Comparison of ENCODE assay signal across 20 cellular contexts in the genomic region with DNA sequence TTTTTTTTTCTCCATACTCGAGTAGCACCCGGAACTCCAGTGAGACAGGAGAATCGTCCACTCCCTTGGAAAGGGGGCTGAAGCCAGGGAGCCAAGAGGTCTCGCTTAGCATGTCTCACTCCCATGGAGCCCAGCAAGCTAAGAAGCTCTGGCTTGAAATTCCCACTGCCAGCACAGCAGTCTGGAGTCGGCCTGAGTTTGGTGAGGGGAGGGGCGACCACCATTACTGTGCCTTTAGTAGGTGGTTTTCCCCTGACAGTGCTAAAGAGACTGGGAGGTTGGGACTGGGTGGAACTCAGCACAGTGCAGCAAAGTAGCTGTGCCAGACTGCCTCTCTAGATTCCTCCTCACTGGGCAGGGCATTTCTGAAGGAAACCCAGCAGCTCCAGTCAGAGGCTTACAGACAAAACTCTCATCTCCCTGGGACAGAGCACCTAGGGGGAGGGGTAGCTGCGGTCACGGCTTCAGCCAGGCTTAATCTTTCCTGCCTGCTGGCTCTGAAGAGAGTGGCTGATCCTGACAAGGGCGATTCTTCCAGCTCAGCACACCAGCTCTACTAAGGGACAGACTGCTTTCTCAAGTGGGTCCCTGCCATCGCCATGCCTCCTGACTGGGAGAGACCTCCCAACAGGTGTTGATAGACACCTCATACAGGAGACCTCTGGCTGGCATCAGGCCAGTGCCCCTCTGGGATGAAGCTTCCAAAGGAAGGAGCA.
A peak's percentile ranks its signal among the peaks of the same experiment; 100 is the strongest.
DNase-seq lines count a peak whose midpoint lies in the region; ATAC-seq and TF ChIP-seq lines count a peak whose summit lies in the region.
"Had no signal": no experiment of that assay in that cellular context is flagged by ENCODE, and none has a peak within 500 bp of the region (broad histone marks: within the 10 kb centered on the region; RNA-seq: fewer than 3 reads in every experiment).

No MANE protein-coding gene starts in this region.

- H3K36me3 ChIP-seq in HUES6 (ENCODE audit: control insufficient read depth, insufficient read depth, low read length) = no peaks in the 10 kb centered on the region
- no peaks in the 10 kb centered on the region for H3K36me3 ChIP-seq in neural progenitor cell
- H3K36me3 ChIP-seq in brain microvascular endothelial cell (replicated peaks) = no peaks in the 10 kb centered on the region
- H3K36me3 ChIP-seq: stomach had no signal

- H3K4me1 ChIP-seq in HUES6 (ENCODE audit: control insufficient read depth, insufficient read depth, low read length) = peaks cover 20% of the 10 kb centered on the region
- peaks cover 17% of the 10 kb centered on the region for H3K4me1 ChIP-seq in neural progenitor cell
- H3K4me1 ChIP-seq: stomach had no signal

- H3K27me3 Mint-ChIP-seq in neural progenitor cell (ENCODE audit: insufficient read depth, low read depth) = peaks cover 3% of the 10 kb centered on the region
- H3K27me3 Mint-ChIP-seq: activated CD4-positive, alpha-beta T cell treated with anti-CD3 and anti-CD28 coated beads, Interleukin-2, amount 10 ng/mL, durations not matched to agents 24 days and 14 days; activated naive CD8-positive, alpha-beta T cell treated with anti-CD3 and anti-CD28 coated beads, Interleukin-2, amount 10 ng/mL, durations not matched to agents 7 days and 5 days; CD4-positive, CD25-positive, alpha-beta regulatory T cell had no signal

- H3K79me2 ChIP-seq in neural progenitor cell (ENCODE audit: low read depth) = no peaks in the 10 kb centered on the region

- no peak for ATAC-seq in GM18907 (IDR thresholded peaks at IDR 0.05; ENCODE audit: unreplicated experiment)
- ATAC-seq in GM18511 (IDR thresholded peaks at IDR 0.05; ENCODE audit: unreplicated experiment) = no peak
- ATAC-seq: left lobe of liver had no signal

- no peak for TF ChIP-seq CTCF in neural progenitor cell (IDR thresholded peaks at IDR 0.05)
- TF ChIP-seq CTCF in brain microvascular endothelial cell (IDR thresholded peaks at IDR 0.05; ENCODE audit: low read depth, low read length, missing control alignments) = no peak

- H3K4me3 Mint-ChIP-seq in neural progenitor cell = no peak overlapping the region
- H3K4me3 Mint-ChIP-seq: activated CD4-positive, alpha-beta T cell treated with anti-CD3 and anti-CD28 coated beads, Interleukin-2, amount 10 ng/mL, durations not matched to agents 24 days and 14 days; activated naive CD8-positive, alpha-beta T cell treated with anti-CD3 and anti-CD28 coated beads, Interleukin-2, amount 10 ng/mL, durations not matched to agents 7 days and 5 days; CD4-positive, CD25-positive, alpha-beta regulatory T cell had no signal

- H3K27me3 ChIP-seq in HUES6 (ENCODE audit: control insufficient read depth, insufficient read depth, low read length) = no peaks in the 10 kb centered on the region
- no peaks in the 10 kb centered on the region for H3K27me3 ChIP-seq in neural progenitor cell
- no peaks in the 10 kb centered on the region for H3K27me3 ChIP-seq in brain microvascular endothelial cell (replicated peaks)
- H3K27me3 ChIP-seq: stomach had no signal

- H4K20me1 ChIP-seq in neural progenitor cell (ENCODE audit: low read depth) = no peaks in the 10 kb centered on the region

- in situ Hi-C loops in brain microvascular endothelial cell (cut with HindIII; ENCODE audit: low pct_ligation_motif_present, low sequenced_read_pairs) = no loop called here

- peak overlapping the region; percentile 22 for H3K4me2 ChIP-seq in neural progenitor cell

- peaks cover 35% of the 10 kb centered on the region for H3K9me3 Mint-ChIP-seq in neural progenitor cell

- H3K4me3 ChIP-seq in HUES6 (ENCODE audit: low read depth, low read length) = no peak overlapping the region; the same call in 1 of the 2 replicates
- no peak overlapping the region for H3K4me3 ChIP-seq in neural progenitor cell
- no peak overlapping the region for H3K4me3 ChIP-seq in brain microvascular endothelial cell (ENCODE audit: low read depth, low read length)
- H3K4me3 ChIP-seq: stomach had no signal

- peak overlapping the region; percentile 42 for H3K9ac ChIP-seq in HUES6 (ENCODE audit: low read length)
- H3K9ac ChIP-seq in neural progenitor cell = no peak overlapping the region

- H3K36me3 Mint-ChIP-seq in neural progenitor cell = peaks cover 8% of the 10 kb centered on the region
- H3K36me3 Mint-ChIP-seq: activated naive CD8-positive, alpha-beta T cell treated with anti-CD3 and anti-CD28 coated beads, Interleukin-2, amount 10 ng/mL, durations not matched to agents 7 days and 5 days; CD4-positive, CD25-positive, alpha-beta regulatory T cell had no signal

- peak overlapping the region; percentile 47 for H2AFZ ChIP-seq in neural progenitor cell (replicated peaks)

- H3K9me3 ChIP-seq in HUES6 (ENCODE audit: control insufficient read depth, insufficient read depth, low read depth, low read length) = peaks cover 12% of the 10 kb centered on the region
- no peaks in the 10 kb centered on the region for H3K9me3 ChIP-seq in neural progenitor cell (ENCODE audit: low read depth)

- H3F3A ChIP-seq in neural progenitor cell (ENCODE audit: low read depth) = no peaks in the 10 kb centered on the region

- H3K27ac Mint-ChIP-seq in neural progenitor cell = peak overlapping the region; percentile 34
- H3K27ac Mint-ChIP-seq: activated CD4-positive, alpha-beta T cell treated with anti-CD3 and anti-CD28 coated beads, Interleukin-2, amount 10 ng/mL, durations not matched to agents 24 days and 14 days; activated naive CD8-positive, alpha-beta T cell treated with anti-CD3 and anti-CD28 coated beads, Interleukin-2, amount 10 ng/mL, durations not matched to agents 7 days and 5 days; activated T-helper 2 cell treated with anti-CD3 and anti-CD28 coated beads, Interferon-gamma antibody, Interleukin-2, Interleukin-4, amounts not matched to agents 10 μg/mL and 5 μg/mL and 100 μg/mL, durations not matched to agents 14 hours and 24 hours and 36 hours; CD4-positive, CD25-positive, alpha-beta regulatory T cell had no signal

- DNase-seq in RPMI7951 (ENCODE audit: low read depth) = peak; percentile 29
- peak; percentile 57 for DNase-seq in glomerular visceral epithelial cell (ENCODE audit: extremely low spot score)
- peak; percentile 63 for DNase-seq in neural progenitor cell (ENCODE audit: low spot score)
- no peak for DNase-seq in NCI-H2171 (lab: John Stamatoyannopoulos, UW)
- DNase-seq in brain microvascular endothelial cell = no peak
- DNase-seq: activated CD4-positive, alpha-beta T cell treated with anti-CD3 and anti-CD28 coated beads, Interleukin-2, amount 10 ng/mL, durations not matched to agents 24 days and 14 days; activated naive CD8-positive, alpha-beta T cell treated with anti-CD3 and anti-CD28 coated beads, Interleukin-2, amount 10 ng/mL, durations not matched to agents 7 days and 5 days; CD4-positive, CD25-positive, alpha-beta regulatory T cell; foreskin melanocyte; HCEC 1CT; NCI-H1105 treated with DMSO at 0.1 percent for 48 hours; NCI-H2107; NCI-H510A treated with DMSO at 0.1 percent for 48 hours; stimulated activated CD4-positive, alpha-beta T cell treated with anti-CD3 and anti-CD28 coated beads, Interleukin-12 subunit alpha, Interleukin-12 subunit beta, amount 100 ng/mL, for 4 hours; stomach had no signal

- no peak overlapping the region for H3K27ac ChIP-seq in HUES6 (ENCODE audit: low read depth, low read length)
- no peak overlapping the region for H3K27ac ChIP-seq in neural progenitor cell
- no peak overlapping the region for H3K27ac ChIP-seq in brain microvascular endothelial cell
- H3K27ac ChIP-seq: stomach had no signal

- peaks cover 15% of the 10 kb centered on the region for H3K4me1 Mint-ChIP-seq in neural progenitor cell
- H3K4me1 Mint-ChIP-seq: activated CD4-positive, alpha-beta T cell treated with anti-CD3 and anti-CD28 coated beads, Interleukin-2, amount 10 ng/mL, durations not matched to agents 24 days and 14 days; activated naive CD8-positive, alpha-beta T cell treated with anti-CD3 and anti-CD28 coated beads, Interleukin-2, amount 10 ng/mL, durations not matched to agents 7 days and 5 days; CD4-positive, CD25-positive, alpha-beta regulatory T cell had no signal

Comparison
In these comparisons a context has a peak if more than half of its experiments do, and no peak if none do; other contexts are left out.
1. DNase-seq: peak in RPMI7951 (single experiment), glomerular visceral epithelial cell (single experiment) and neural progenitor cell (single experiment); none in NCI-H2171 (single experiment) and brain microvascular endothelial cell (single experiment).